In genomic region chr1:58249729-58250586, GRCh38 we compare ENCODE assay signal across 8 cellular contexts.
DNase-seq lines count a peak whose midpoint lies in the region; ATAC-seq and TF ChIP-seq lines count a peak whose summit lies in the region.

No MANE protein-coding gene starts in this region.

- TF ChIP-seq CTCF in colonic mucosa (IDR thresholded peaks at IDR 0.05) (no peak), omental fat pad (IDR thresholded peaks at IDR 0.05) (no peak)

- peak; percentile 90 for ATAC-seq in stimulated activated naive CD8-positive, alpha-beta T cell treated with anti-CD3 and anti-CD28 coated beads, Interleukin-15, amount 100 ng/mL, for 72 hours
- no peak for ATAC-seq in GM21723 (IDR thresholded peaks at IDR 0.05; ENCODE audit: unreplicated experiment)
- ATAC-seq in omental fat pad (ENCODE audit: low FRiP score), result no peak

- H3K27me3 ChIP-seq in colonic mucosa, result peaks cover 14% of the 10 kb centered on the region

- intact Hi-C loops in colonic mucosa (cut with DNase I), result no loop called here

- DNase-seq in activated T-cell treated with anti-CD3 and anti-CD28 coated beads, Interleukin-2, amount 50 U/mL, for 24 hours, result peak; percentile 32
- DNase-seq in activated T-cell treated with anti-CD3 and anti-CD28 coated beads, Interleukin-2, amount 50 U/mL, for 1 hour, result no peak
- DNase-seq in NCI-H2227 treated with DMSO at 0.1 percent for 48 hours (lab: John Stamatoyannopoulos, UW) (peak; percentile 65), colonic mucosa (no peak), kidney tubule cell (ENCODE audit: low spot score) (peak; percentile 53), omental fat pad (ENCODE audit: low spot score) (no peak)
- peak; percentile 51 to 52 for DNase-seq in stimulated activated naive CD8-positive, alpha-beta T cell treated with anti-CD3 and anti-CD28 coated beads, Interleukin-15, amount 100 ng/mL, for 72 hours

- no peak overlapping the region for H3K9ac ChIP-seq in colonic mucosa (ENCODE audit: low read depth in 2 of 2, low read length in 2 of 2)

- no peaks in the 10 kb centered on the region for H3K4me1 ChIP-seq in colonic mucosa

- H3K9me3 ChIP-seq in colonic mucosa, result no peaks in the 10 kb centered on the region

- H3K36me3 ChIP-seq in colonic mucosa, result no peaks in the 10 kb centered on the region

- H3K4me1 Mint-ChIP-seq in activated T-cell treated with anti-CD3 and anti-CD28 coated beads, Interleukin-2, amount 50 U/mL, for 24 hours (ENCODE audit: low read depth), result peaks cover 6% of the 10 kb centered on the region
- H3K4me1 Mint-ChIP-seq in stimulated activated naive CD8-positive, alpha-beta T cell treated with anti-CD3 and anti-CD28 coated beads, Interleukin-15, amount 100 ng/mL, for 72 hours, result peaks cover 24% of the 10 kb centered on the region

- H3K4me3 ChIP-seq in colonic mucosa, result peak overlapping the region; percentile 7

- peak overlapping the region; percentile 41 for H3K4me3 Mint-ChIP-seq in activated T-cell treated with anti-CD3 and anti-CD28 coated beads, Interleukin-2, amount 50 U/mL, for 24 hours
- peak overlapping the region; percentile 84 to 93 for H3K4me3 Mint-ChIP-seq in stimulated activated naive CD8-positive, alpha-beta T cell treated with anti-CD3 and anti-CD28 coated beads, Interleukin-15, amount 100 ng/mL, for 72 hours

- H3K9me3 Mint-ChIP-seq in activated T-cell treated with anti-CD3 and anti-CD28 coated beads, Interleukin-2, amount 50 U/mL, for 24 hours, result no peaks in the 10 kb centered on the region
- H3K9me3 Mint-ChIP-seq in stimulated activated naive CD8-positive, alpha-beta T cell treated with anti-CD3 and anti-CD28 coated beads, Interleukin-15, amount 100 ng/mL, for 72 hours, result no peaks in the 10 kb centered on the region

- peaks cover 58% of the 10 kb centered on the region for H3K27me3 Mint-ChIP-seq in activated T-cell treated with anti-CD3 and anti-CD28 coated beads, Interleukin-2, amount 50 U/mL, for 24 hours
- H3K27me3 Mint-ChIP-seq in stimulated activated naive CD8-positive, alpha-beta T cell treated with anti-CD3 and anti-CD28 coated beads, Interleukin-15, amount 100 ng/mL, for 72 hours, result peaks cover 56% of the 10 kb centered on the region

- no peak overlapping the region for H3K27ac ChIP-seq in colonic mucosa

- no peak overlapping the region for H3K27ac Mint-ChIP-seq in activated T-cell treated with anti-CD3 and anti-CD28 coated beads, Interleukin-2, amount 50 U/mL, for 24 hours
- H3K27ac Mint-ChIP-seq in stimulated activated naive CD8-positive, alpha-beta T cell treated with anti-CD3 and anti-CD28 coated beads, Interleukin-15, amount 100 ng/mL, for 72 hours, result no peak overlapping the region

- no peaks in the 10 kb centered on the region for H3K36me3 Mint-ChIP-seq in activated T-cell treated with anti-CD3 and anti-CD28 coated beads, Interleukin-2, amount 50 U/mL, for 24 hours (ENCODE audit: low read depth)

Comparison
In these comparisons a context has a peak if more than half of its experiments do, and no peak if none do; other contexts are left out.
1. DNase-seq: peak in activated T-cell treated with anti-CD3 and anti-CD28 coated beads, Interleukin-2, amount 50 U/mL, for 24 hours (single experiment), NCI-H2227 treated with DMSO at 0.1 percent for 48 hours (single experiment), kidney tubule cell (single experiment) and stimulated activated naive CD8-positive, alpha-beta T cell treated with anti-CD3 and anti-CD28 coated beads, Interleukin-15, amount 100 ng/mL, for 72 hours (2 of 2); none in activated T-cell treated with anti-CD3 and anti-CD28 coated beads, Interleukin-2, amount 50 U/mL, for 1 hour (single experiment), colonic mucosa (single experiment) and omental fat pad (single experiment).